Comparison of ENCODE assay signal across 9 cellular contexts in the genomic region with DNA sequence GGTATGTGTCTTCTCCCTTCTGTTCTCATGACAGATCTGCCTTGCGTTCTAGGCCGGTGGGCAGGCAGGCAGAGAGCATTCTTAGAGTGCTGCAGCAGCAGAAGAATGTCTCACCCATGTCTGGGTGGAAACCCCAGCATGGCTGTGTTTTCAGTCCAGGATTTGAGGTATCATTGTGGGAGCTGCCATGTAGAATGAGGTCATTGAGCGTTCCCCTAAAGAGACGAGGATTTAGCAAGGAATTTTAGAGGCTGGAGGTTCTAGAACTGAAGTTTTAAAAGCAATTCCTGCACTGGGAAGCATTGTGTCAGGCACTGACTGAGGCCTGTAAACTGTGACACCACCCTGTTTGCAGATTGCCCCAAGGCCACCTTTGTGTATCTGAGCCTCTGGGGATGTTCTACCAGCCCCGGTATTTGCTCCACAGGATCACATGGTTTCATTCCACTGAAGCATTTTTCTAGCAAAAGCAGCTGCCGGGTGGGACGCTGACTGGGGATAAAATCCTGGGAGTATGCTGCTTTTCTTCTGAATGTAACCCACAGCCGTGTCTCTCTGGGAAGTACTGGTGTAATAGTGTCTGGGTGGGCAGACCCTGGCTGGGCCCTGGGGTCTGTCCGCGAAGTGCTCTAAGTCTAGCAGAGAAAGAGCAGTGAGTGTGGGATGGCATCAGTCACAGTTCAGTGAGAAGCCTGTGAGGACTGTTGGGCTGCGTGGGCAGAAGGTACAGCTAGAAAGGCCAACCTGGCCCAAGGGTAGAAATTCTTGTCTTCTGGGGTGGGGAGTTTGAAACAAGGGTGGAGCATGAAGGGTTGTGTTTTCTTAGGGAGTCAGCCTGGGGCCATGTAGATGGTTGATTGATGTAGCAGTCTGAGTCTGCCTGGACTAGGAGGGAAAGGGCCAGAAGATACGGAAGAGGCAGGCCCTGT. TPM values are rescaled to one million over a fixed set of nuclear protein-coding genes. Genes with fewer than 3 reads are reported as not detected.
DNase-seq lines count a peak whose midpoint lies in the region; ATAC-seq and TF ChIP-seq lines count a peak whose summit lies in the region.
"Had no signal": no experiment of that assay in that cellular context is flagged by ENCODE, and none has a peak within 500 bp of the region (broad histone marks: within the 10 kb centered on the region; RNA-seq: fewer than 3 reads in every experiment).

No MANE protein-coding gene starts in this region.

- TF ChIP-seq CTCF in vagina (IDR thresholded peaks at IDR 0.05) (no peak), tibial nerve (IDR thresholded peaks at IDR 0.05) (no peak)

- H3K36me3 ChIP-seq in vagina (peaks cover 4 to 73% of the 10 kb centered on the region in 2 donors), tibial nerve (peaks cover 2 to 94% (median 53%) of the 10 kb centered on the region in 3 donors)

- no peak for ATAC-seq in stimulated activated naive CD8-positive, alpha-beta T cell treated with anti-CD3 and anti-CD28 coated beads, Interleukin-15, amount 100 ng/mL, for 72 hours
- ATAC-seq in right cardiac atrium (no peak), HG03520 (IDR thresholded peaks at IDR 0.05; ENCODE audit: unreplicated experiment) (no peak)

- H3K27ac Mint-ChIP-seq in stimulated activated naive CD8-positive, alpha-beta T cell treated with anti-CD3 and anti-CD28 coated beads, Interleukin-15, Interleukin-2, amounts not matched to agents 100 ng/mL and 50 ng/mL, for 24 hours = peak overlapping the region; percentile 4
- no peak overlapping the region for H3K27ac Mint-ChIP-seq in stimulated activated naive CD8-positive, alpha-beta T cell treated with anti-CD3 and anti-CD28 coated beads, Interleukin-15, amount 100 ng/mL, for 72 hours

- H3K27me3 ChIP-seq in right cardiac atrium (ENCODE audit: control insufficient read depth, insufficient read depth) (no peaks in the 10 kb centered on the region), vagina (no peaks in the 10 kb centered on the region), tibial nerve (no peaks in the 10 kb centered on the region)

- no peaks in the 10 kb centered on the region for H3K9me3 Mint-ChIP-seq in stimulated activated naive CD8-positive, alpha-beta T cell treated with anti-CD3 and anti-CD28 coated beads, Interleukin-15, Interleukin-2, amounts not matched to agents 100 ng/mL and 50 ng/mL, for 24 hours
- H3K9me3 Mint-ChIP-seq in stimulated activated naive CD8-positive, alpha-beta T cell treated with anti-CD3 and anti-CD28 coated beads, Interleukin-15, amount 100 ng/mL, for 72 hours = no peaks in the 10 kb centered on the region

- DNase-seq in stimulated activated naive CD8-positive, alpha-beta T cell treated with anti-CD3 and anti-CD28 coated beads, Interleukin-15, amount 100 ng/mL, for 72 hours = no peak
- DNase-seq in right cardiac atrium (peak in 2 of 3 donors; percentile 24 to 42), vagina (ENCODE audit: extremely low spot score in 2 of 2) (no peak), tibial nerve (ENCODE audit: low spot score in 2 of 2) (no peak)
- DNase-seq: NCI-H526 had no signal

- WGBS in right cardiac atrium = 74% methylated on average over 12 of the region's 12 CpGs
- WGBS in tibial nerve, 2 donors = 62 to 66% methylated on average over 12 of the region's 12 CpGs

- TF ChIP-seq EP300 in tibial nerve (IDR thresholded peaks at IDR 0.05) = no peak

- H3K27ac ChIP-seq in right cardiac atrium (ENCODE audit: low read length) (peak overlapping the region; percentile 54), vagina (peak overlapping the region; percentile 26), tibial nerve (peak overlapping the region in 2 of 4 donors; percentile 55 to 76)
- H3K27ac ChIP-seq: prostate gland had no signal

- intact Hi-C loops in right cardiac atrium (cut with DNase I) (no loop called here), vagina (cut with DNase I) (loop anchor here (10.0 kb wide), 1 partner anchor 187 kb away; a partner anchor contains a TSS)

- H3K4me1 Mint-ChIP-seq in stimulated activated naive CD8-positive, alpha-beta T cell treated with anti-CD3 and anti-CD28 coated beads, Interleukin-15, Interleukin-2, amounts not matched to agents 100 ng/mL and 50 ng/mL, for 24 hours (ENCODE audit: low read depth) = no peaks in the 10 kb centered on the region
- H3K4me1 Mint-ChIP-seq in stimulated activated naive CD8-positive, alpha-beta T cell treated with anti-CD3 and anti-CD28 coated beads, Interleukin-15, amount 100 ng/mL, for 72 hours = peaks cover 7% of the 10 kb centered on the region

- peaks cover 61% of the 10 kb centered on the region for H3K36me3 Mint-ChIP-seq in stimulated activated naive CD8-positive, alpha-beta T cell treated with anti-CD3 and anti-CD28 coated beads, Interleukin-15, Interleukin-2, amounts not matched to agents 100 ng/mL and 50 ng/mL, for 24 hours (ENCODE audit: low read depth)

- no peak overlapping the region for H3K4me3 Mint-ChIP-seq in stimulated activated naive CD8-positive, alpha-beta T cell treated with anti-CD3 and anti-CD28 coated beads, Interleukin-15, Interleukin-2, amounts not matched to agents 100 ng/mL and 50 ng/mL, for 24 hours
- no peak overlapping the region for H3K4me3 Mint-ChIP-seq in stimulated activated naive CD8-positive, alpha-beta T cell treated with anti-CD3 and anti-CD28 coated beads, Interleukin-15, amount 100 ng/mL, for 72 hours

- H3K4me1 ChIP-seq in right cardiac atrium (ENCODE audit: control insufficient read depth, insufficient read depth, low read length) = peaks cover 6% of the 10 kb centered on the region
- peaks cover 29% of the 10 kb centered on the region for H3K4me1 ChIP-seq in vagina
- peaks cover 0 to 61% (median 22%) of the 10 kb centered on the region in 4 donors for H3K4me1 ChIP-seq in tibial nerve

- TF ChIP-seq POLR2A in vagina (IDR thresholded peaks at IDR 0.05) = no peak
- TF ChIP-seq POLR2A in tibial nerve (IDR thresholded peaks at IDR 0.05) = no peak

- H3K27me3 Mint-ChIP-seq in stimulated activated naive CD8-positive, alpha-beta T cell treated with anti-CD3 and anti-CD28 coated beads, Interleukin-15, Interleukin-2, amounts not matched to agents 100 ng/mL and 50 ng/mL, for 24 hours = no peaks in the 10 kb centered on the region
- no peaks in the 10 kb centered on the region for H3K27me3 Mint-ChIP-seq in stimulated activated naive CD8-positive, alpha-beta T cell treated with anti-CD3 and anti-CD28 coated beads, Interleukin-15, amount 100 ng/mL, for 72 hours

- H3K4me3 ChIP-seq in right cardiac atrium (ENCODE audit: low read length) (no peak overlapping the region), vagina (no peak overlapping the region), tibial nerve (no peak overlapping the region)
- H3K4me3 ChIP-seq: coronary artery, prostate gland had no signal

- H3K9me3 ChIP-seq in right cardiac atrium (ENCODE audit: control insufficient read depth, low read length) = no peaks in the 10 kb centered on the region
- no peaks in the 10 kb centered on the region for H3K9me3 ChIP-seq in vagina
- no peaks in the 10 kb centered on the region for H3K9me3 ChIP-seq in tibial nerve
- H3K9me3 ChIP-seq: prostate gland had no signal

RNA-seq across cellular contexts. Expression of a gene that starts 30.2 kb away (rescaled TPM):
- total RNA-seq in right cardiac atrium (100 to 1,000 TPM in 3 of 4 donors, 10 to 100 TPM in 1; 94.2 to 164 (median 138) TPM), vagina (34.1 TPM), tibial nerve (100 to 1,000 TPM in 1 of 4 donors, 10 to 100 TPM in 3; 45.7 to 103 (median 69.3) TPM)
- 100 TPM for polyA plus RNA-seq in right cardiac atrium

RNA-seq across cellular contexts. Expression of a gene that starts 33.3 kb away (rescaled TPM):
- total RNA-seq in right cardiac atrium = 10 to 100 TPM; 11.9 to 14.8 (median 12.6) TPM
- 12.0 TPM for polyA plus RNA-seq in right cardiac atrium
- 18.9 TPM for total RNA-seq in vagina
- 10 to 100 TPM; 25.9 to 41.9 (median 28.2) TPM for total RNA-seq in tibial nerve

RNA-seq across cellular contexts. Expression of a gene that starts 41.0 kb away (rescaled TPM):
- 100 to 1,000 TPM in 1 of 4 donors, 10 to 100 TPM in 3; 66.3 to 105 (median 72.2) TPM for total RNA-seq in right cardiac atrium
- 33.4 TPM for polyA plus RNA-seq in right cardiac atrium
- total RNA-seq in vagina = 49.4 TPM
- total RNA-seq in tibial nerve = 10 to 100 TPM; 63.2 to 97.9 (median 80.1) TPM

RNA-seq across cellular contexts. Expression of a gene that starts 46.1 kb away (rescaled TPM):
- total RNA-seq in right cardiac atrium (10 to 100 TPM; 37.1 to 42.6 (median 40.6) TPM), vagina (27.5 TPM), tibial nerve (10 to 100 TPM; 22.2 to 35.2 (median 29.7) TPM)
- 21.2 TPM for polyA plus RNA-seq in right cardiac atrium

RNA-seq across cellular contexts. Expression of a gene that starts 50.7 kb away (rescaled TPM):
- total RNA-seq in right cardiac atrium (10 to 100 TPM; 36.3 to 40.2 (median 37.2) TPM), vagina (54.5 TPM), tibial nerve (10 to 100 TPM; 47.7 to 53.2 (median 49.5) TPM)
- polyA plus RNA-seq in right cardiac atrium = 23.6 TPM

Comparison
In these comparisons a context has a peak if more than half of its experiments do, and no peak if none do; other contexts are left out.
1. DNase-seq: peak in right cardiac atrium (2 of 3); none in stimulated activated naive CD8-positive, alpha-beta T cell treated with anti-CD3 and anti-CD28 coated beads, Interleukin-15, amount 100 ng/mL, for 72 hours (0 of 2), vagina (0 of 2) and tibial nerve (0 of 2).